ENCODE assay signal across 1 cellular context in the genomic region with DNA sequence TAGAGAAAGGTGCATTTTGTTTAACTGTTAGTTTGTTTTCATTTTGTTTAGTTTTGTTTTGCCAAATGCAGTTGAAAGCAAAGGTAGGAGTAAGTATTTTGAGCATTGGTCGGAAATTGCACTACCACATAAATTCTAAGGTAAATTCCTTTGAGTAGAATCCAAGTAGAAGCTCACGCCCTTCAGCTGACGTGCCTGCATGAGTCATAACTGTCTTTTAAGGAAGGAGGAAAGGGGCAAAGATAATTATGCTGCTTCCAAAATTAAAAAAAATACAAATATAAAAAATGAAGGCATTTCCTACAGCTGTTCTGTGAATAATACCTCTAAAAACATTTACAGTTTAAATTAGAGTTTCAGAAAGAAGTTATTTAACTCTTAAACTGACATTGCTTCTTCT.
TF ChIP-seq lines count a peak whose summit lies in the region.

No MANE protein-coding gene starts in this region.

TF ChIP-seq in HepG2, 621 proteins besides CTCF, POLR2A, EP300 and RAD21:
- TF ChIP-seq ONECUT2 (CRISPR knock-in tag; IDR thresholded peaks at IDR 0.05) (no peak), ZNF761 (CRISPR knock-in tag; conservative IDR thresholded peaks at IDR 0.05) (no peak), PAF1 (CRISPR knock-in tag; IDR thresholded peaks at IDR 0.05) (no peak), HDAC6 (IDR thresholded peaks at IDR 0.05; ENCODE audit: low read depth, low read length) (no peak), SSRP1 (CRISPR knock-in tag; IDR thresholded peaks at IDR 0.05) (no peak), ZNF598 (CRISPR knock-in tag; IDR thresholded peaks at IDR 0.05; ENCODE audit: borderline replicate concordance) (no peak), ZKSCAN5 (CRISPR knock-in tag; IDR thresholded peaks at IDR 0.05) (no peak), ETS1 (CRISPR knock-in tag; IDR thresholded peaks at IDR 0.05) (no peak), HDAC1 (CRISPR knock-in tag; IDR thresholded peaks at IDR 0.05) (no peak), ETV6 (CRISPR knock-in tag; conservative IDR thresholded peaks at IDR 0.05) (no peak), REST (IDR thresholded peaks at IDR 0.05; ENCODE audit: borderline replicate concordance in 1 of 2, low read depth in 1 of 2, low read length in 2 of 2) (no peak), NR2C2 (CRISPR knock-in tag; IDR thresholded peaks at IDR 0.05; ENCODE audit: borderline replicate concordance) (no peak), ZFP36L1 (CRISPR knock-in tag; IDR thresholded peaks at IDR 0.05) (no peak), ZNF563 (CRISPR knock-in tag; IDR thresholded peaks at IDR 0.05) (no peak), HNRNPUL1 (IDR thresholded peaks at IDR 0.05; ENCODE audit: low read depth, low read length) (no peak), ZFP82 (CRISPR knock-in tag; IDR thresholded peaks at IDR 0.05; ENCODE audit: borderline replicate concordance) (no peak), HMG20A (CRISPR knock-in tag; IDR thresholded peaks at IDR 0.05; ENCODE audit: borderline replicate concordance) (no peak), SMAD1 (CRISPR knock-in tag; IDR thresholded peaks at IDR 0.05; ENCODE audit: borderline replicate concordance, low read depth) (no peak), ZNF230 (CRISPR knock-in tag; IDR thresholded peaks at IDR 0.05) (no peak), FIP1L1 (IDR thresholded peaks at IDR 0.05; ENCODE audit: borderline replicate concordance, insufficient read depth, low read depth, low read length) (no peak)
TF ChIP-seq in HepG2: peak in this region for 0.
